In genomic region chr5:24693609-24694008, GRCh38 we compare ENCODE assay signal across 33 cellular contexts. TPM values are rescaled to one million over a fixed set of nuclear protein-coding genes. Genes with fewer than 3 reads are reported as not detected.
"Had no signal": no experiment of that assay in that cellular context is flagged by ENCODE, and none has a peak within 500 bp of the region (broad histone marks: within the 10 kb centered on the region; RNA-seq: fewer than 3 reads in every experiment).

No MANE protein-coding gene starts in this region.

- H3K4me3 ChIP-seq: ascending aorta, breast epithelium, cardiac muscle cell, colonic mucosa, gastrocnemius medialis, heart right ventricle had no signal

- H3K4me3 Mint-ChIP-seq: activated CD4-positive, alpha-beta memory T cell treated with anti-CD3 and anti-CD28 coated beads for 36 hours; activated CD4-positive, alpha-beta T cell treated with anti-CD3 and anti-CD28 coated beads for 36 hours; activated CD4-positive, alpha-beta T cell treated with anti-CD3 and anti-CD28 coated beads, Interleukin-2, amount 10 ng/mL, durations not matched to agents 24 days and 14 days; activated CD8-positive, alpha-beta memory T cell treated with anti-CD3 and anti-CD28 coated beads, Interleukin-2, amount 10 ng/mL, durations not matched to agents 7 days and 5 days; activated CD8-positive, alpha-beta T cell treated with anti-CD3 and anti-CD28 coated beads, Interleukin-2, amount 10 ng/mL, durations not matched to agents 7 days and 5 days; activated naive CD4-positive, alpha-beta T cell treated with anti-CD3 and anti-CD28 coated beads, Interleukin-2, amount 10 ng/mL, durations not matched to agents 7 days and 5 days; activated naive CD8-positive, alpha-beta T cell treated with anti-CD3 and anti-CD28 coated beads, Interleukin-2, amount 10 ng/mL, durations not matched to agents 7 days and 5 days; brain had no signal

- H3K27me3 Mint-ChIP-seq: activated CD4-positive, alpha-beta memory T cell treated with anti-CD3 and anti-CD28 coated beads for 36 hours; activated CD4-positive, alpha-beta T cell treated with anti-CD3 and anti-CD28 coated beads for 36 hours; activated CD4-positive, alpha-beta T cell treated with anti-CD3 and anti-CD28 coated beads, Interleukin-2, amount 10 ng/mL, durations not matched to agents 24 days and 14 days; activated CD8-positive, alpha-beta memory T cell treated with anti-CD3 and anti-CD28 coated beads, Interleukin-2, amount 10 ng/mL, durations not matched to agents 7 days and 5 days; activated naive CD4-positive, alpha-beta T cell treated with anti-CD3 and anti-CD28 coated beads, Interleukin-2, amount 10 ng/mL, durations not matched to agents 7 days and 5 days; activated naive CD8-positive, alpha-beta T cell treated with anti-CD3 and anti-CD28 coated beads, Interleukin-2, amount 10 ng/mL, durations not matched to agents 7 days and 5 days; brain had no signal

- H3K27me3 ChIP-seq: ascending aorta, breast epithelium, cardiac muscle cell, colonic mucosa, foreskin keratinocyte, gastrocnemius medialis, heart right ventricle had no signal

- H3K36me3 Mint-ChIP-seq: activated CD4-positive, alpha-beta memory T cell treated with anti-CD3 and anti-CD28 coated beads for 36 hours; activated CD8-positive, alpha-beta memory T cell treated with anti-CD3 and anti-CD28 coated beads, Interleukin-2, amount 10 ng/mL, durations not matched to agents 7 days and 5 days; activated naive CD4-positive, alpha-beta T cell treated with anti-CD3 and anti-CD28 coated beads, Interleukin-2, amount 10 ng/mL, durations not matched to agents 7 days and 5 days; activated naive CD8-positive, alpha-beta T cell treated with anti-CD3 and anti-CD28 coated beads, Interleukin-2, amount 10 ng/mL, durations not matched to agents 7 days and 5 days; brain had no signal

- H3K27ac ChIP-seq: ascending aorta, breast epithelium, cardiac muscle cell, colonic mucosa, epithelial cell of prostate, foreskin keratinocyte, gastrocnemius medialis, heart right ventricle had no signal

- H3K9me3 ChIP-seq: ascending aorta, colonic mucosa, gastrocnemius medialis had no signal

- H3K4me1 ChIP-seq: ascending aorta, breast epithelium, colonic mucosa, foreskin keratinocyte, gastrocnemius medialis, heart right ventricle had no signal

- DNase-seq: activated CD4-positive, alpha-beta memory T cell treated with anti-CD3 and anti-CD28 coated beads for 36 hours; activated CD4-positive, alpha-beta T cell treated with anti-CD3 and anti-CD28 coated beads for 36 hours; activated CD4-positive, alpha-beta T cell treated with anti-CD3 and anti-CD28 coated beads, Interleukin-2, amount 10 ng/mL, durations not matched to agents 24 days and 14 days; activated CD4-positive, CD25-positive, alpha-beta regulatory T cell; activated CD4-positive, CD25-positive, alpha-beta regulatory T cell treated with anti-CD3 and anti-CD28 coated beads, Interleukin-2, amount 50 U/mL, for 72 hours; activated CD8-positive, alpha-beta memory T cell treated with anti-CD3 and anti-CD28 coated beads, Interleukin-2, amount 10 ng/mL, durations not matched to agents 7 days and 5 days; activated CD8-positive, alpha-beta memory T cell treated with anti-CD3 and anti-CD28 coated beads, Interleukin-2, amount 50 U/mL, for 4 hours; activated CD8-positive, alpha-beta T cell treated with anti-CD3 and anti-CD28 coated beads, Interleukin-2, amount 10 ng/mL, durations not matched to agents 7 days and 5 days; activated gamma-delta T cell; activated naive CD4-positive, alpha-beta T cell; activated naive CD4-positive, alpha-beta T cell treated with anti-CD3 and anti-CD28 coated beads, Interleukin-2, amount 10 ng/mL, durations not matched to agents 7 days and 5 days; activated naive CD8-positive, alpha-beta T cell treated with anti-CD3 and anti-CD28 coated beads, Interleukin-2, amount 10 ng/mL, durations not matched to agents 7 days and 5 days; activated T-cell treated with anti-CD3 and anti-CD28 coated beads, Interleukin-2, amount 50 U/mL, for 1 hour; activated T-cell treated with anti-CD3 and anti-CD28 coated beads, Interleukin-2, amount 50 U/mL, for 48 hours; central memory CD4-positive, alpha-beta T cell; cerebellar nuclear complex; colonic mucosa; effector CD8-positive, alpha-beta T cell; foreskin keratinocyte; gastrocnemius medialis; glutamatergic neuron; heart right ventricle had no signal

- H3K4me1 Mint-ChIP-seq: activated CD4-positive, alpha-beta T cell treated with anti-CD3 and anti-CD28 coated beads for 36 hours; activated CD4-positive, alpha-beta T cell treated with anti-CD3 and anti-CD28 coated beads, Interleukin-2, amount 10 ng/mL, durations not matched to agents 24 days and 14 days; activated CD8-positive, alpha-beta memory T cell treated with anti-CD3 and anti-CD28 coated beads, Interleukin-2, amount 10 ng/mL, durations not matched to agents 7 days and 5 days; activated naive CD4-positive, alpha-beta T cell treated with anti-CD3 and anti-CD28 coated beads, Interleukin-2, amount 10 ng/mL, durations not matched to agents 7 days and 5 days; activated naive CD8-positive, alpha-beta T cell treated with anti-CD3 and anti-CD28 coated beads, Interleukin-2, amount 10 ng/mL, durations not matched to agents 7 days and 5 days; brain had no signal

- ATAC-seq: activated CD4-positive, alpha-beta T cell treated with anti-CD3 and anti-CD28 coated beads for 36 hours; activated CD8-positive, alpha-beta memory T cell treated with anti-CD3 and anti-CD28 coated beads, Interleukin-2, amount 10 ng/mL, durations not matched to agents 7 days and 5 days; activated CD8-positive, alpha-beta T cell treated with anti-CD3 and anti-CD28 coated beads, Interleukin-2, amount 10 ng/mL, durations not matched to agents 7 days and 5 days; activated naive CD4-positive, alpha-beta T cell treated with anti-CD3 and anti-CD28 coated beads, Interleukin-2, amount 50 U/mL, for 72 hours; esophagus mucosa; foreskin keratinocyte; gastrocnemius medialis; heart right ventricle had no signal

- H3K27ac Mint-ChIP-seq: activated CD4-positive, alpha-beta memory T cell treated with anti-CD3 and anti-CD28 coated beads for 36 hours; activated CD4-positive, alpha-beta T cell treated with anti-CD3 and anti-CD28 coated beads for 36 hours; activated CD4-positive, alpha-beta T cell treated with anti-CD3 and anti-CD28 coated beads, Interleukin-2, amount 10 ng/mL, durations not matched to agents 24 days and 14 days; activated CD8-positive, alpha-beta memory T cell treated with anti-CD3 and anti-CD28 coated beads, Interleukin-2, amount 10 ng/mL, durations not matched to agents 7 days and 5 days; activated CD8-positive, alpha-beta T cell treated with anti-CD3 and anti-CD28 coated beads, Interleukin-2, amount 10 ng/mL, durations not matched to agents 7 days and 5 days; activated naive CD4-positive, alpha-beta T cell treated with anti-CD3 and anti-CD28 coated beads, Interleukin-2, amount 10 ng/mL, durations not matched to agents 7 days and 5 days; activated naive CD4-positive, alpha-beta T cell treated with anti-CD3 and anti-CD28 coated beads, Interleukin-2, amount 50 U/mL, for 72 hours; activated naive CD8-positive, alpha-beta T cell treated with anti-CD3 and anti-CD28 coated beads, Interleukin-2, amount 10 ng/mL, durations not matched to agents 7 days and 5 days; brain had no signal

- H3K36me3 ChIP-seq: ascending aorta, breast epithelium, cardiac muscle cell, colonic mucosa, gastrocnemius medialis, heart right ventricle had no signal

RNA-seq across cellular contexts. Expression of gene CDH10, which starts 48.8 kb away (rescaled TPM):
- total RNA-seq: activated CD4-positive, alpha-beta memory T cell treated with anti-CD3 and anti-CD28 coated beads for 36 hours; activated CD4-positive, alpha-beta T cell treated with anti-CD3 and anti-CD28 coated beads for 36 hours; activated CD4-positive, alpha-beta T cell treated with anti-CD3 and anti-CD28 coated beads, Interleukin-2, amount 10 ng/mL, durations not matched to agents 24 days and 14 days; activated CD8-positive, alpha-beta memory T cell treated with anti-CD3 and anti-CD28 coated beads for 36 hours; activated CD8-positive, alpha-beta memory T cell treated with anti-CD3 and anti-CD28 coated beads, Interleukin-2, amount 10 ng/mL, durations not matched to agents 7 days and 5 days; activated CD8-positive, alpha-beta T cell treated with anti-CD3 and anti-CD28 coated beads, Interleukin-2, amount 10 ng/mL, durations not matched to agents 7 days and 5 days; activated naive CD4-positive, alpha-beta T cell treated with anti-CD3 and anti-CD28 coated beads, Interleukin-2, amount 50 U/mL, for 72 hours; activated naive CD8-positive, alpha-beta T cell treated with anti-CD3 and anti-CD28 coated beads, Interleukin-2, amount 10 ng/mL, durations not matched to agents 7 days and 5 days; ascending aorta; breast epithelium; dermis microvascular lymphatic vessel endothelial cell; endothelial cell of umbilical vein; esophagus mucosa; gastrocnemius medialis; T-helper 1 cell treated with Interleukin-12 subunit alpha and Interleukin-12 subunit beta and Interleukin-4 antibody, amounts not matched to agents 30 ng/mL and 1 ng/mL, for 36 hours had no signal
- polyA plus RNA-seq: heart right ventricle had no signal
